In the genomic region with DNA sequence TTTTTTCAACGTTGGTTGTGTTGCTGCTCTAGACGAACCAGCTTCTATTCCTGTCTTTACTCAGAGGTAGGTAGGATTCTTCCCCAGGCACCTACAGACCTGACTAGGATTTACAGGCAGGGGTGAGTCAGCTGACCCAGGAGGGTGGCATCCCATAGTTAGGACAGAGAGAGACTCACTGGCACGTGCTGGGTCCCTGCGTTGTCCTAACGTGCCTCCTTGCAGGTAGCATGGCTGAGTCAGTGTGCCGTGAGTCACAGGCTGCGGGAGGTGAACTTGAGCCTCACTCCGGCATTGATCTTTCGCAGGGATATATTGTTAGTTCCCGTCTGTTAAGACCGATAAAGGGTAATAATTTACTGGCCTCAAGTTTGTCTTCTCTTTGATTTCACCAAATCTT, we compare ENCODE assay signal across 8 cellular contexts.
DNase-seq lines count a peak whose midpoint lies in the region; ATAC-seq and TF ChIP-seq lines count a peak whose summit lies in the region.

No MANE protein-coding gene starts in this region.

- H3K27ac Mint-ChIP-seq in T-helper 17 cell, result peak overlapping the region; percentile 95
- peak overlapping the region; percentile 90 for H3K27ac Mint-ChIP-seq in stimulated activated effector memory CD8-positive, alpha-beta T cell treated with anti-CD3 and anti-CD28 coated beads, Interleukin-12 subunit alpha, Interleukin-12 subunit beta, amount 100 ng/mL, for 72 hours

- peaks cover 3 to 14% of the 10 kb centered on the region in 2 donors for H3K4me1 ChIP-seq in esophagus (ENCODE audit: control insufficient read depth in 2 of 2, insufficient read depth in 2 of 2, low read length in 1 of 2)

- peak; percentile 65 for DNase-seq in activated CD8-positive, alpha-beta memory T cell treated with anti-CD3 and anti-CD28 coated beads, Interleukin-2, amount 50 U/mL, for 48 hours
- DNase-seq in activated CD8-positive, alpha-beta memory T cell treated with anti-CD3 and anti-CD28 coated beads, Interleukin-2, amount 50 U/mL, for 4 hours, result no peak
- DNase-seq in T-helper 17 cell (no peak), NCI-H1930 (lab: John Stamatoyannopoulos, UW) (no peak), GM10248 (ENCODE audit: extremely low spot score) (no peak), WERI-Rb-1 (no peak)
- DNase-seq in stimulated activated effector memory CD8-positive, alpha-beta T cell treated with anti-CD3 and anti-CD28 coated beads, Interleukin-12 subunit alpha, Interleukin-12 subunit beta, amount 100 ng/mL, for 72 hours (ENCODE audit: low spot score in 2 of 2), result no peak

- WGBS in esophagus, 2 donors, result 55 to 60% methylated on average over 11 of the region's 11 CpGs

- H3K27me3 Mint-ChIP-seq in T-helper 17 cell, result no peaks in the 10 kb centered on the region

- ATAC-seq in T-helper 17 cell, result no peak
- ATAC-seq in stimulated activated effector memory CD8-positive, alpha-beta T cell treated with anti-CD3 and anti-CD28 coated beads, Interleukin-12 subunit alpha, Interleukin-12 subunit beta, amount 100 ng/mL, for 72 hours, result peak; percentile 5

- H3K9me3 Mint-ChIP-seq in stimulated activated effector memory CD8-positive, alpha-beta T cell treated with anti-CD3 and anti-CD28 coated beads, Interleukin-12 subunit alpha, Interleukin-12 subunit beta, amount 100 ng/mL, for 72 hours, result peaks cover under 1% of the 10 kb centered on the region

- H3K27me3 ChIP-seq in esophagus (ENCODE audit: control insufficient read depth in 1 of 2, insufficient read depth in 2 of 2, low read length in 2 of 2) (no peaks in the 10 kb centered on the region), WERI-Rb-1 (ENCODE audit: insufficient read depth, low read depth, severe bottlenecking) (no peaks in the 10 kb centered on the region)

- peaks cover 35% of the 10 kb centered on the region for H3K4me1 Mint-ChIP-seq in T-helper 17 cell
- H3K4me1 Mint-ChIP-seq in stimulated activated effector memory CD8-positive, alpha-beta T cell treated with anti-CD3 and anti-CD28 coated beads, Interleukin-12 subunit alpha, Interleukin-12 subunit beta, amount 100 ng/mL, for 72 hours, result peaks cover 64% of the 10 kb centered on the region

- H3K4me3 ChIP-seq in esophagus (ENCODE audit: low read depth in 1 of 2, low read length in 2 of 2) (no peak overlapping the region), WERI-Rb-1 (ENCODE audit: low read depth, low read length) (no peak overlapping the region)

- H3K9me3 ChIP-seq in T-helper 17 cell (ENCODE audit: control insufficient read depth, low read length, poor library complexity, severe bottlenecking), result no peaks in the 10 kb centered on the region
- no peaks in the 10 kb centered on the region for H3K9me3 ChIP-seq in esophagus (ENCODE audit: control insufficient read depth in 2 of 2, insufficient read depth in 1 of 2, low read depth in 1 of 2, low read length in 1 of 2)
- no peaks in the 10 kb centered on the region for H3K9me3 ChIP-seq in WERI-Rb-1 (ENCODE audit: severe bottlenecking)

- CTCF ChIA-PET in GM10248 (lab: Yijun Ruan, JAX), result interaction anchor here (0.7 to 2.8 kb wide), 5 partner anchors 14 to 103 kb away, joined by 3 to 14 read pairs (median 5); a partner anchor contains a TSS

- POLR2A ChIA-PET in GM10248 (lab: Yijun Ruan, JAX), result interaction anchor here (0.6 kb wide), 1 partner anchor 107 kb away, joined by 3 read pairs; no protein-coding TSS in a partner anchor

- peak overlapping the region; percentile 67 for H3K4me3 Mint-ChIP-seq in T-helper 17 cell
- H3K4me3 Mint-ChIP-seq in stimulated activated effector memory CD8-positive, alpha-beta T cell treated with anti-CD3 and anti-CD28 coated beads, Interleukin-12 subunit alpha, Interleukin-12 subunit beta, amount 100 ng/mL, for 72 hours, result peak overlapping the region; percentile 51

- H3K27ac ChIP-seq in esophagus (ENCODE audit: low read depth in 2 of 2, low read length in 1 of 2), result peak overlapping the region; percentile 27 to 34
- H3K27ac ChIP-seq in WERI-Rb-1, result no peak overlapping the region

- peaks cover 2% of the 10 kb centered on the region for H3K36me3 Mint-ChIP-seq in T-helper 17 cell (ENCODE audit: low read depth)
- H3K36me3 Mint-ChIP-seq in stimulated activated effector memory CD8-positive, alpha-beta T cell treated with anti-CD3 and anti-CD28 coated beads, Interleukin-12 subunit alpha, Interleukin-12 subunit beta, amount 100 ng/mL, for 72 hours, result peaks cover 14% of the 10 kb centered on the region

- TF ChIP-seq CTCF in GM10248 (IDR thresholded peaks at IDR 0.05; ENCODE audit: control extremely low read depth, extremely low read depth, low read depth, missing control alignments) (no peak), WERI-Rb-1 (IDR thresholded peaks at IDR 0.05; ENCODE audit: low read depth, low read length) (no peak)

- H3K36me3 ChIP-seq in esophagus (ENCODE audit: control insufficient read depth in 2 of 2, insufficient read depth in 2 of 2, low read length in 1 of 2), result no peaks in the 10 kb centered on the region
- H3K36me3 ChIP-seq in WERI-Rb-1, result no peaks in the 10 kb centered on the region
